19 cellular contexts compared by ENCODE assay signal in genomic region chr11:11952036-11952435, GRCh38. TPM values are rescaled to one million over a fixed set of nuclear protein-coding genes. Genes with fewer than 3 reads are reported as not detected.
DNase-seq lines count a peak whose midpoint lies in the region; ATAC-seq and TF ChIP-seq lines count a peak whose summit lies in the region.
"Had no signal": no experiment of that assay in that cellular context is flagged by ENCODE, and none has a peak within 500 bp of the region (broad histone marks: within the 10 kb centered on the region; RNA-seq: fewer than 3 reads in every experiment).

No MANE protein-coding gene starts in this region.

- no peak overlapping the region for H3K4me3 Mint-ChIP-seq in T-helper 1 cell treated with Interleukin-12 subunit alpha and Interleukin-12 subunit beta and Interleukin-4 antibody, amounts not matched to agents 30 μg/mL and 1 μg/mL, for 36 hours
- H3K4me3 Mint-ChIP-seq in CD4-positive, CD25-positive, alpha-beta regulatory T cell = no peak overlapping the region
- H3K4me3 Mint-ChIP-seq in endodermal cell = no peak overlapping the region

- ATAC-seq in CD4-positive, CD25-positive, alpha-beta regulatory T cell (ENCODE audit: low read depth in 2 of 2) = no peak
- ATAC-seq: GM12878, Right ventricle myocardium inferior had no signal

- DNase-seq in T-helper 1 cell = no peak
- DNase-seq in CD4-positive, CD25-positive, alpha-beta regulatory T cell = no peak
- peak; percentile 20 for DNase-seq in NCI-H2227 treated with DMSO at 0.1 percent for 48 hours (lab: John Stamatoyannopoulos, UW)
- DNase-seq in endodermal cell = no peak
- DNase-seq in NCI-H1930 (lab: John Stamatoyannopoulos, UW) = no peak
- no peak for DNase-seq in NOMO-1 (lab: John Stamatoyannopoulos, UW; ENCODE audit: unreplicated experiment in 2 of 2)
- DNase-seq in posterior vena cava (ENCODE audit: low spot score) = no peak
- DNase-seq: BE2C, DND-41, GOT3, MV-4-11, NCI-H1417 treated with DMSO at 0.1 percent for 48 hours, NCI-H2081, NCI-H524, Peyer's patch had no signal

- no peaks in the 10 kb centered on the region for H3K27me3 Mint-ChIP-seq in T-helper 1 cell treated with Interleukin-12 subunit alpha and Interleukin-12 subunit beta and Interleukin-4 antibody, amounts not matched to agents 30 μg/mL and 1 μg/mL, for 36 hours (ENCODE audit: low read depth)
- no peaks in the 10 kb centered on the region for H3K27me3 Mint-ChIP-seq in CD4-positive, CD25-positive, alpha-beta regulatory T cell
- no peaks in the 10 kb centered on the region for H3K27me3 Mint-ChIP-seq in endodermal cell (ENCODE audit: insufficient read depth)

- H3K27me3 ChIP-seq in CD4-positive, CD25-positive, alpha-beta regulatory T cell (ENCODE audit: control insufficient read depth, insufficient read depth, low read length) = no peaks in the 10 kb centered on the region
- no peaks in the 10 kb centered on the region for H3K27me3 ChIP-seq in endodermal cell (ENCODE audit: control insufficient read depth, insufficient read depth, low read length, poor library complexity, severe bottlenecking)
- H3K27me3 ChIP-seq: BE2C, Peyer's patch had no signal

- H3K27ac ChIP-seq in CD4-positive, CD25-positive, alpha-beta regulatory T cell (ENCODE audit: insufficient read depth, low read length, poor library complexity, severe bottlenecking) = no peak overlapping the region
- no peak overlapping the region for H3K27ac ChIP-seq in endodermal cell (ENCODE audit: low read depth, low read length)
- H3K27ac ChIP-seq: 22Rv1, Peyer's patch had no signal

- H3K9me3 Mint-ChIP-seq in T-helper 1 cell treated with Interleukin-12 subunit alpha and Interleukin-12 subunit beta and Interleukin-4 antibody, amounts not matched to agents 30 μg/mL and 1 μg/mL, for 36 hours = no peaks in the 10 kb centered on the region
- no peaks in the 10 kb centered on the region for H3K9me3 Mint-ChIP-seq in CD4-positive, CD25-positive, alpha-beta regulatory T cell
- H3K9me3 Mint-ChIP-seq in endodermal cell = no peaks in the 10 kb centered on the region

- no peaks in the 10 kb centered on the region for H3K4me1 ChIP-seq in CD4-positive, CD25-positive, alpha-beta regulatory T cell (ENCODE audit: control insufficient read depth, insufficient read depth, low read length, poor library complexity, severe bottlenecking)
- peaks cover 20% of the 10 kb centered on the region for H3K4me1 ChIP-seq in endodermal cell (ENCODE audit: control insufficient read depth, insufficient read depth, low read length)
- H3K4me1 ChIP-seq: BE2C, Peyer's patch had no signal

- no peak overlapping the region for H3K4me3 ChIP-seq in CD4-positive, CD25-positive, alpha-beta regulatory T cell (ENCODE audit: low read depth, low read length)
- peak overlapping the region; percentile 35 for H3K4me3 ChIP-seq in endodermal cell (ENCODE audit: low read length)
- H3K4me3 ChIP-seq: GM12878, Peyer's patch had no signal

- H3K9ac ChIP-seq in endodermal cell (ENCODE audit: extremely low read depth, low read length, poor library complexity, severe bottlenecking) = no peak overlapping the region

- intact Hi-C loops in posterior vena cava (cut with DNase I) = no loop called here

- peaks cover 92% of the 10 kb centered on the region for H3K36me3 ChIP-seq in CD4-positive, CD25-positive, alpha-beta regulatory T cell (ENCODE audit: control insufficient read depth, insufficient read depth, low read length)
- H3K36me3 ChIP-seq in endodermal cell (ENCODE audit: control insufficient read depth, insufficient read depth, low read length) = peaks cover 76% of the 10 kb centered on the region

- no peaks in the 10 kb centered on the region for H3K4me1 Mint-ChIP-seq in T-helper 1 cell treated with Interleukin-12 subunit alpha and Interleukin-12 subunit beta and Interleukin-4 antibody, amounts not matched to agents 30 μg/mL and 1 μg/mL, for 36 hours (ENCODE audit: low read depth)
- no peaks in the 10 kb centered on the region for H3K4me1 Mint-ChIP-seq in CD4-positive, CD25-positive, alpha-beta regulatory T cell
- H3K4me1 Mint-ChIP-seq in endodermal cell = peaks cover 19% of the 10 kb centered on the region

- H3K36me3 Mint-ChIP-seq in T-helper 1 cell treated with Interleukin-12 subunit alpha and Interleukin-12 subunit beta and Interleukin-4 antibody, amounts not matched to agents 30 μg/mL and 1 μg/mL, for 36 hours (ENCODE audit: low read depth) = peaks cover 40% of the 10 kb centered on the region
- H3K36me3 Mint-ChIP-seq in CD4-positive, CD25-positive, alpha-beta regulatory T cell = peaks cover 78% of the 10 kb centered on the region
- peaks cover 43% of the 10 kb centered on the region for H3K36me3 Mint-ChIP-seq in endodermal cell (ENCODE audit: low read depth)

- no peaks in the 10 kb centered on the region for H3K9me3 ChIP-seq in CD4-positive, CD25-positive, alpha-beta regulatory T cell (ENCODE audit: control insufficient read depth in 2 of 2, low read length in 2 of 2)
- H3K9me3 ChIP-seq in endodermal cell (ENCODE audit: control insufficient read depth, low read length) = no peaks in the 10 kb centered on the region
- H3K9me3 ChIP-seq: BE2C, Peyer's patch had no signal

- H3K27ac Mint-ChIP-seq in T-helper 1 cell treated with Interleukin-12 subunit alpha and Interleukin-12 subunit beta and Interleukin-4 antibody, amounts not matched to agents 30 μg/mL and 1 μg/mL, for 36 hours = peak overlapping the region; percentile 11
- H3K27ac Mint-ChIP-seq in CD4-positive, CD25-positive, alpha-beta regulatory T cell = peak overlapping the region in 2 of 3 donors; percentile 22 to 68
- no peak overlapping the region for H3K27ac Mint-ChIP-seq in endodermal cell

- TF ChIP-seq CTCF in endodermal cell (conservative IDR thresholded peaks at IDR 0.05) = no peak

RNA-seq across cellular contexts. Expression of gene DKK3, which starts 56.4 kb away (rescaled TPM):
- total RNA-seq in CD4-positive, CD25-positive, alpha-beta regulatory T cell = not detected
- 1 to 10 TPM in 3 of 4 donors, under 1 TPM in 1; 0.25 to 4.6 (median 1.8) TPM for polyA plus RNA-seq in CD4-positive, CD25-positive, alpha-beta regulatory T cell
- 10 to 100 TPM; 18.8 to 42.6 TPM for total RNA-seq in endodermal cell
- polyA plus RNA-seq in endodermal cell (2013, experiment 1 of 2) = 57.9 TPM
- 51.3 TPM for polyA plus RNA-seq in endodermal cell (2013, experiment 2 of 2)
- 100 to 1,000 TPM; 117 to 138 TPM for total RNA-seq in posterior vena cava

Comparison
In these comparisons a context has a peak if more than half of its experiments do, and no peak if none do; other contexts are left out.
1. RNA of gene DKK3, which starts 56.4 kb away (total RNA-seq): 117 to 138 TPM in posterior vena cava and 18.8 to 42.6 TPM in endodermal cell; not detected in CD4-positive, CD25-positive, alpha-beta regulatory T cell (single experiment); every median in the first group is over 10 times any median in the second.